ENCODE assay signal across 22 cellular contexts in the genomic region with DNA sequence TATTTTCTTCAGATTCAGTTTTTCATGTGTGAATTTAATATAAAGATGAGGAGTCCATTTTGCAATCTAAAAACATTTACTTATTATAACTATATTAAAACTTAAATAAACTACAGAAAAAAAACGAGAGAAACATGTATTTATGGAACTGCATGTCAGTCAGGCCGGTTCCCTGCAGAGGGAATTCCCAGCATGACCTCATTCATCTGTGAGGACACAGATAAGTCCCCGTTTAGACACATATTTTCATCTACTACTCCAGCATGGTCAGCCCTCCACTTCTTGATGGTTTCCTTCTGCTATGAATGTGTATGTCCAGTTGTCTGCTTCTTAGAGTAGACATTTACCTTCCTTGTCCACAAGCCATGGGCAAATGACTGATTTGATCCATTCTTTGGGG.
"Had no signal": no experiment of that assay in that cellular context is flagged by ENCODE, and none has a peak within 500 bp of the region (broad histone marks: within the 10 kb centered on the region; RNA-seq: fewer than 3 reads in every experiment).

No MANE protein-coding gene starts in this region.

- H3K9me3 Mint-ChIP-seq: activated naive CD8-positive, alpha-beta T cell treated with anti-CD3 and anti-CD28 coated beads for 36 hours had no signal

- H3K27ac Mint-ChIP-seq: activated CD8-positive, alpha-beta T cell treated with anti-CD3 and anti-CD28 coated beads for 36 hours; activated naive CD8-positive, alpha-beta T cell treated with anti-CD3 and anti-CD28 coated beads for 36 hours; activated T-helper 17 cell treated with anti-CD3 and anti-CD28 coated beads, Interleukin-2, amount 50 U/mL, for 72 hours had no signal

- H3K27me3 Mint-ChIP-seq: activated CD8-positive, alpha-beta T cell treated with anti-CD3 and anti-CD28 coated beads for 36 hours; activated naive CD8-positive, alpha-beta T cell treated with anti-CD3 and anti-CD28 coated beads for 36 hours; activated T-helper 17 cell treated with anti-CD3 and anti-CD28 coated beads, Interleukin-2, amount 50 U/mL, for 72 hours had no signal

- H3K36me3 Mint-ChIP-seq: activated naive CD8-positive, alpha-beta T cell treated with anti-CD3 and anti-CD28 coated beads for 36 hours had no signal

- H3K4me3 Mint-ChIP-seq: activated CD8-positive, alpha-beta T cell treated with anti-CD3 and anti-CD28 coated beads for 36 hours; activated naive CD8-positive, alpha-beta T cell treated with anti-CD3 and anti-CD28 coated beads for 36 hours; activated T-helper 17 cell treated with anti-CD3 and anti-CD28 coated beads, Interleukin-2, amount 50 U/mL, for 72 hours had no signal

- H3K4me3 ChIP-seq: body of pancreas, coronary artery, gastrocnemius medialis, lung, tibial artery, vagina had no signal

- DNase-seq: activated CD8-positive, alpha-beta T cell treated with anti-CD3 and anti-CD28 coated beads for 36 hours; activated naive CD4-positive, alpha-beta T cell; activated naive CD8-positive, alpha-beta T cell treated with anti-CD3 and anti-CD28 coated beads for 36 hours; activated T-cell treated with anti-CD3 and anti-CD28 coated beads, Interleukin-2, amount 50 U/mL, for 1 hour; body of pancreas; central memory CD4-positive, alpha-beta T cell; gastrocnemius medialis; head of caudate nucleus; kidney; midbrain; occipital lobe; retina; stimulated activated CD4-positive, alpha-beta T cell treated with anti-CD3 and anti-CD28 coated beads, Interleukin-12 subunit alpha, Interleukin-12 subunit beta, amount 100 ng/mL, for 4 hours; stimulated activated CD4-positive, alpha-beta T cell treated with anti-CD3 and anti-CD28 coated beads, Interleukin-1b, Interleukin-23, amount 100 ng/mL, for 48 hours; stimulated activated naive CD4-positive, alpha-beta T cell treated with Interleukin-2 at 50 U/mL for 16 hours; tibial artery; WERI-Rb-1 had no signal

- H3K27me3 ChIP-seq: body of pancreas, gastrocnemius medialis, tibial artery, vagina had no signal

- H3K4me1 Mint-ChIP-seq: activated naive CD8-positive, alpha-beta T cell treated with anti-CD3 and anti-CD28 coated beads for 36 hours; activated T-helper 17 cell treated with anti-CD3 and anti-CD28 coated beads, Interleukin-2, amount 50 U/mL, for 72 hours had no signal

- H3K36me3 ChIP-seq: gastrocnemius medialis, tibial artery, vagina, WERI-Rb-1 had no signal

- H3K9me3 ChIP-seq: body of pancreas, gastrocnemius medialis, tibial artery, vagina had no signal

- ATAC-seq: activated CD8-positive, alpha-beta T cell treated with anti-CD3 and anti-CD28 coated beads for 36 hours; activated T-helper 17 cell treated with anti-CD3 and anti-CD28 coated beads, Interleukin-2, amount 50 U/mL, for 72 hours; body of pancreas; gastrocnemius medialis; left lobe of liver had no signal

- H3K4me1 ChIP-seq: body of pancreas, gastrocnemius medialis, tibial artery, vagina had no signal

- H3K27ac ChIP-seq: body of pancreas, coronary artery, gastrocnemius medialis, tibial artery, vagina, WERI-Rb-1 had no signal
